Comparison of ENCODE assay signal across 9 cellular contexts in genomic region chr17:73278465-73279453, GRCh38. TPM values are rescaled to one million over a fixed set of nuclear protein-coding genes. Genes with fewer than 3 reads are reported as not detected.
A peak's percentile ranks its signal among the peaks of the same experiment; 100 is the strongest.
DNase-seq lines count a peak whose midpoint lies in the region; ATAC-seq, FAIRE-seq and TF ChIP-seq lines count a peak whose summit lies in the region.
"Had no signal": no experiment of that assay in that cellular context is flagged by ENCODE, and none has a peak within 500 bp of the region (broad histone marks: within the 10 kb centered on the region; RNA-seq: fewer than 3 reads in every experiment).

No MANE protein-coding gene starts in this region.

- H4K20me1 ChIP-seq in PC-3 (ENCODE audit: low read length) (no peaks in the 10 kb centered on the region), OCI-LY7 (ENCODE audit: insufficient read depth, low read length) (no peaks in the 10 kb centered on the region)

- peak overlapping the region; percentile 14 for H3K4me3 Mint-ChIP-seq in glutamatergic neuron (ENCODE audit: unreplicated experiment)
- H3K4me3 Mint-ChIP-seq in activated T-cell treated with anti-CD3 and anti-CD28 coated beads, Interleukin-2, amount 50 U/mL, for 24 hours: no peak overlapping the region

- no peak overlapping the region for H3K4me3 ChIP-seq in HEK293 (ENCODE audit: low read depth, low read length)
- H3K4me3 ChIP-seq in PC-3 (ENCODE audit: low read length): no peak overlapping the region
- H3K4me3 ChIP-seq in small intestine (ENCODE audit: low read depth in 1 of 2, low read length in 2 of 2): no peak overlapping the region
- no peak overlapping the region for H3K4me3 ChIP-seq in OCI-LY7 (ENCODE audit: low read depth, low read length, poor library complexity, severe bottlenecking)

- FAIRE-seq in small intestine (lab: Jason Lieb, UNC) (no peak), frontal cortex (lab: Jason Lieb, UNC) (no peak)

- BruUV-seq in PC-3 (replicated peaks; lab: Mats Ljungman, UMichigan) (TSS peak; percentile 4), OCI-LY7 (replicated peaks; lab: Mats Ljungman, UMichigan) (no TSS peak)

- H3K27ac ChIP-seq in HEK293 (ENCODE audit: extremely low read depth, low read depth, low read length) (peak overlapping the region; percentile 62), PC-3 (ENCODE audit: low read length) (no peak overlapping the region), small intestine (ENCODE audit: low read depth in 1 of 2, low read length in 1 of 2) (peak overlapping the region in 1 of 2 donors; percentile 22), OCI-LY7 (ENCODE audit: low read depth, low read length, poor library complexity, severe bottlenecking) (no peak overlapping the region)

- no peak overlapping the region for H2AFZ ChIP-seq in PC-3 (ENCODE audit: low read length)
- H2AFZ ChIP-seq in OCI-LY7 (ENCODE audit: low read length): no peak overlapping the region

- DNase-seq in PC-3 (peak; percentile 27), glutamatergic neuron (no peak), small intestine (peak; percentile 71), OCI-LY7 (ENCODE audit: low spot score) (no peak), frontal cortex (ENCODE audit: low spot score in 2 of 2) (no peak), activated T-cell treated with anti-CD3 and anti-CD28 coated beads for 4 hours (no peak)
- no peak for DNase-seq in activated T-cell treated with anti-CD3 and anti-CD28 coated beads, Interleukin-2, amount 50 U/mL, for 24 hours

- peak overlapping the region; percentile 63 for H3K27ac Mint-ChIP-seq in glutamatergic neuron (ENCODE audit: unreplicated experiment)
- H3K27ac Mint-ChIP-seq in activated T-cell treated with anti-CD3 and anti-CD28 coated beads, Interleukin-2, amount 50 U/mL, for 24 hours: no peak overlapping the region

- no peak overlapping the region for H3K4me2 ChIP-seq in PC-3 (ENCODE audit: low read length)
- no peak overlapping the region for H3K4me2 ChIP-seq in OCI-LY7 (ENCODE audit: low read length)

- CTCF ChIA-PET in HEK293 (lab: Yijun Ruan, JAX) (interaction anchor here (0.6 to 4.9 kb wide), 5 partner anchors 12 to 92 kb away, joined by 3 to 19 read pairs (median 4); no protein-coding TSS in a partner anchor), PC-3 (lab: Charles Lee) (interaction anchor here (0.6 kb wide), 1 partner anchor 686 kb away, joined by 3 read pairs; no protein-coding TSS in a partner anchor), OCI-LY7 (lab: Charles Lee; ENCODE audit: unreplicated experiment) (no interaction called here)

- H3K27me3 Mint-ChIP-seq in glutamatergic neuron (ENCODE audit: unreplicated experiment): no peaks in the 10 kb centered on the region
- no peaks in the 10 kb centered on the region for H3K27me3 Mint-ChIP-seq in activated T-cell treated with anti-CD3 and anti-CD28 coated beads, Interleukin-2, amount 50 U/mL, for 24 hours

- 15 to 46% (median 25%) methylated on average over 12 to 14 of the region's 14 CpGs for WGBS in small intestine, 3 donors

- peaks cover 16% of the 10 kb centered on the region for H3K4me1 ChIP-seq in HEK293 (ENCODE audit: control insufficient read depth, insufficient read depth, low read length)
- no peaks in the 10 kb centered on the region for H3K4me1 ChIP-seq in PC-3 (ENCODE audit: insufficient read depth, low read length)
- H3K4me1 ChIP-seq in small intestine (ENCODE audit: control insufficient read depth in 2 of 2, insufficient read depth in 1 of 2, low read depth in 1 of 2, low read length in 1 of 2): peaks cover 0 to 3% of the 10 kb centered on the region in 2 donors
- H3K4me1 ChIP-seq in OCI-LY7 (ENCODE audit: insufficient read depth, low read length, poor library complexity, severe bottlenecking): no peaks in the 10 kb centered on the region

- intact Hi-C loops in PC-3 (cut with micrococcal nuclease) (no loop called here), OCI-LY7 (cut with micrococcal nuclease; ENCODE audit: unreplicated experiment) (no loop called here)

- peaks cover 26% of the 10 kb centered on the region for H3K4me1 Mint-ChIP-seq in glutamatergic neuron (ENCODE audit: low read depth, unreplicated experiment)
- no peaks in the 10 kb centered on the region for H3K4me1 Mint-ChIP-seq in activated T-cell treated with anti-CD3 and anti-CD28 coated beads, Interleukin-2, amount 50 U/mL, for 24 hours (ENCODE audit: low read depth)

- H3K9me3 ChIP-seq in HEK293 (ENCODE audit: control insufficient read depth, insufficient read depth, low read depth, low read length): no peaks in the 10 kb centered on the region
- H3K9me3 ChIP-seq in PC-3 (ENCODE audit: low read length): no peaks in the 10 kb centered on the region
- H3K9me3 ChIP-seq in small intestine (ENCODE audit: control insufficient read depth, low read depth): no peaks in the 10 kb centered on the region
- no peaks in the 10 kb centered on the region for H3K9me3 ChIP-seq in OCI-LY7 (ENCODE audit: low read length)

- no peak for TF ChIP-seq CTCF in HEK293 (tag by site-specific recombination; IDR thresholded peaks at IDR 0.05)
- TF ChIP-seq CTCF in PC-3 (conservative IDR thresholded peaks at IDR 0.05; ENCODE audit: low read depth, low read length): no peak
- TF ChIP-seq CTCF in glutamatergic neuron (IDR thresholded peaks at IDR 0.05; ENCODE audit: partially characterized antibody, unreplicated experiment): no peak
- no peak for TF ChIP-seq CTCF in OCI-LY7 (conservative IDR thresholded peaks at IDR 0.05; ENCODE audit: low read length)

- H3K9me2 ChIP-seq in PC-3 (replicated peaks; ENCODE audit: low read length) (no peaks in the 10 kb centered on the region), OCI-LY7 (ENCODE audit: insufficient read depth, low read length) (no peaks in the 10 kb centered on the region)

- no peaks in the 10 kb centered on the region for H3F3A ChIP-seq in PC-3 (ENCODE audit: low read length, unreplicated experiment)

- ATAC-seq in PC-3: peak; percentile 52

- peaks cover 11% of the 10 kb centered on the region for H3K9me3 Mint-ChIP-seq in glutamatergic neuron (ENCODE audit: unreplicated experiment)
- no peaks in the 10 kb centered on the region for H3K9me3 Mint-ChIP-seq in activated T-cell treated with anti-CD3 and anti-CD28 coated beads, Interleukin-2, amount 50 U/mL, for 24 hours

- H3K36me3 ChIP-seq in HEK293 (ENCODE audit: control insufficient read depth in 2 of 2, insufficient read depth in 1 of 2, low read length in 2 of 2) (no peaks in the 10 kb centered on the region), PC-3 (ENCODE audit: low read depth, low read length) (no peaks in the 10 kb centered on the region; the same call in 1 of the 2 replicates), small intestine (ENCODE audit: control insufficient read depth in 2 of 2, insufficient read depth in 2 of 2, low read length in 2 of 2) (no peaks in the 10 kb centered on the region), OCI-LY7 (ENCODE audit: insufficient read depth, low read length) (no peaks in the 10 kb centered on the region)

- H3K27me3 ChIP-seq in PC-3 (ENCODE audit: low read length): no peaks in the 10 kb centered on the region
- no peaks in the 10 kb centered on the region for H3K27me3 ChIP-seq in small intestine (ENCODE audit: control insufficient read depth in 2 of 2, insufficient read depth in 2 of 2, low read length in 2 of 2)

- POLR2A ChIA-PET in HEK293 (lab: Yijun Ruan, JAX) (interaction anchor here (1.1 to 1.7 kb wide), 4 partner anchors 13 to 33 kb away, joined by 3 to 11 read pairs (median 6); partner anchors contain the start of gene CDC42EP4), PC-3 (lab: Charles Lee; ENCODE audit: unreplicated experiment) (no interaction called here), OCI-LY7 (lab: Charles Lee) (interaction anchor here (0.6 to 1.1 kb wide), 2 partner anchors 12 to 13 kb away, joined by 3 to 7 read pairs; no protein-coding TSS in a partner anchor)

- H3K36me3 Mint-ChIP-seq in glutamatergic neuron (ENCODE audit: unreplicated experiment): peaks cover 3% of the 10 kb centered on the region
- H3K36me3 Mint-ChIP-seq in activated T-cell treated with anti-CD3 and anti-CD28 coated beads, Interleukin-2, amount 50 U/mL, for 24 hours (ENCODE audit: low read depth): no peaks in the 10 kb centered on the region

- no peak overlapping the region for H3K9ac ChIP-seq in PC-3 (ENCODE audit: low read length)

- H3K79me2 ChIP-seq in PC-3 (ENCODE audit: low read length) (no peaks in the 10 kb centered on the region), OCI-LY7 (ENCODE audit: insufficient read depth, low read depth, low read length) (no peaks in the 10 kb centered on the region)

TF ChIP-seq in HEK293, 187 proteins besides CTCF, POLR2A, EP300 and RAD21 (continues in another document):
- TF ChIP-seq ZSCAN5A (tag by site-specific recombination; IDR thresholded peaks at IDR 0.05) (0 out of 2 replicates have a peak, but pooled peaks have one; percentile 11), ZNF354C (tag by site-specific recombination; IDR thresholded peaks at IDR 0.05; ENCODE audit: borderline replicate concordance, low read depth) (no peak), ZNF555 (tag by site-specific recombination; conservative IDR thresholded peaks at IDR 0.05) (no peak), HOXD13 (CRISPR knock-in tag; IDR thresholded peaks at IDR 0.05; ENCODE audit: borderline replicate concordance) (no peak), ZIC2 (tag by site-specific recombination; IDR thresholded peaks at IDR 0.05) (peak; percentile 33)

RNA-seq across cellular contexts. Expression of gene CPSF4L, which starts 17.1 kb away (rescaled TPM):
- total RNA-seq in PC-3 (2014; rRNA removed) (not detected in 2 replicates), glutamatergic neuron (ENCODE audit: unreplicated experiment) (0.44 TPM), OCI-LY7 (2022) (not detected in 2 replicates), frontal cortex (not detected)
- polyA plus RNA-seq in small intestine: not detected
- total RNA-seq in OCI-LY7 (2014; rRNA removed; shearing (Covaris generic)): not detected in 2 replicates
- total RNA-seq: T-helper 1 cell treated with Interleukin-12 subunit alpha and Interleukin-12 subunit beta and Interleukin-4 antibody, amounts not matched to agents 30 ng/mL and 1 ng/mL, for 36 hours had no signal

RNA-seq across cellular contexts. Expression of gene CDC42EP4, which starts 33.0 kb away (rescaled TPM):
- total RNA-seq in PC-3 (2014; rRNA removed): 83.1 and 109 TPM in 2 replicates
- 124 TPM for total RNA-seq in glutamatergic neuron (ENCODE audit: unreplicated experiment)
- polyA plus RNA-seq in small intestine: 10 to 100 TPM; 46.5 to 60.8 (median 57.4) TPM
- total RNA-seq in OCI-LY7 (2014; rRNA removed; shearing (Covaris generic)): not detected in 2 replicates
- total RNA-seq in OCI-LY7 (2022): not detected in 2 replicates
- total RNA-seq in frontal cortex: 62.8 TPM

Comparison
In these comparisons a context has a peak if more than half of its experiments do, and no peak if none do; other contexts are left out.
1. DNase-seq: peak in PC-3 (single experiment) and small intestine (single experiment); none in glutamatergic neuron (single experiment), activated T-cell treated with anti-CD3 and anti-CD28 coated beads, Interleukin-2, amount 50 U/mL, for 24 hours (single experiment), OCI-LY7 (single experiment), frontal cortex (0 of 2) and activated T-cell treated with anti-CD3 and anti-CD28 coated beads for 4 hours (single experiment).
2. RNA of gene CDC42EP4, which starts 33.0 kb away (total RNA-seq): 124 TPM in glutamatergic neuron (single experiment), 83.1 to 109 TPM in PC-3 and 62.8 TPM in frontal cortex (single experiment); not detected in OCI-LY7; every median in the first group is over 10 times any median in the second.